8 cellular contexts compared by ENCODE assay signal in the genomic region with DNA sequence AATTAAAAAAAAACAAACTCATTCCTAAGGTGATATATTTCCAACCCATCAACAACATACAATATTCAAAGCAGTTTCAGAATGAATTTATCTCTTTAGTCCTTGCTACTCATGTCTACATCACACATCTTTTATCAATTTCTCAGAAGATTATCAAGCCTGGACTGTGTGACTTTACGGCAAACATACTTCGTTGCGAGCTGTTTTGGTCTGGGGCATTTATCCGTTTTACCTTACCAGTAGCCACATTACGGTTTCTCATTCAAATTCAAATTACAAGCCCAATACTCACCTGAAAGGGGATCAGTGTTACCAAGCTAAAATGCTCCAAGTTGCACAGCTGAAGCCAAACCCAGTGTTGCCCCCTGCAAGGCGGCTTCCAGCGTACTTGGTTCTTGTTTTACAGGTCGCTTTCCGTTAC. TPM values are rescaled to one million over a fixed set of nuclear protein-coding genes. Genes with fewer than 3 reads are reported as not detected.
DNase-seq lines count a peak whose midpoint lies in the region; ATAC-seq, FAIRE-seq and TF ChIP-seq lines count a peak whose summit lies in the region.

No MANE protein-coding gene starts in this region.

- H3K4me3 ChIP-seq in heart left ventricle, result peak overlapping the region; percentile 66 to 100 (median 96)
- peak overlapping the region; percentile 95 for H3K4me3 ChIP-seq in K562
- H3K4me3 ChIP-seq in urinary bladder (ENCODE audit: low read depth, low read length), result peak overlapping the region; percentile 79

- H2AFZ ChIP-seq in K562 (ENCODE audit: low read depth, low read length), result no peak overlapping the region

- CTCF ChIA-PET in K562 (lab: Yijun Ruan, JAX; ENCODE audit: low intra/inter-chr PET ratio), result no interaction called here

- intact Hi-C loops in heart left ventricle (cut with DNase I) (loop anchor here in 4 of 10 donors (5.0 to 10.0 kb wide), 3 partner anchors 64 to 203 kb away; partner anchors contain the start of genes MAML1 (in 1 of the 4) and SQSTM1 (in 1 of the 4)), cardiac septum (cut with DNase I) (loop anchor here (5.0 kb wide), 1 partner anchor 64 kb away; no protein-coding TSS in a partner anchor), K562 (cut with micrococcal nuclease) (loop anchor here (5.0 kb wide), 2 partner anchors 69 to 201 kb away; partner anchors contain the start of genes RUFY1 and SQSTM1)

- in situ Hi-C loops in K562 (cut with MboI), result no loop called here

- POLR2A ChIA-PET in K562 (lab: Yijun Ruan, JAX), result interaction anchor here (0.6 to 6.6 kb wide), 11 partner anchors 9 to 270 kb away, joined by 3 to 181 read pairs (median 3); partner anchors contain the start of gene CBY3

- H3K27me3 ChIP-seq in heart left ventricle, result no peaks in the 10 kb centered on the region
- no peaks in the 10 kb centered on the region for H3K27me3 ChIP-seq in K562 (ENCODE audit: control insufficient read depth in 2 of 2, insufficient read depth in 2 of 2, low read length in 2 of 2)

- TF ChIP-seq POLR2A in heart left ventricle (IDR thresholded peaks at IDR 0.05), result no peak
- TF ChIP-seq POLR2A in K562 (conservative IDR thresholded peaks at IDR 0.05), result no peak; the same call in 1 of the 2 replicates

- no peak for TF ChIP-seq EP300 in K562 (IDR thresholded peaks at IDR 0.05; ENCODE audit: low read length)

- H3K9ac ChIP-seq in K562 (ENCODE audit: insufficient read depth in 1 of 2, low read depth in 2 of 2, low read length in 2 of 2), result peak overlapping the region; percentile 62 to 83

- WGBS in heart left ventricle, 4 donors, result 6 to 19% (median 9%) methylated on average over 9 of the region's 9 CpGs
- WGBS in K562 (ENCODE audit: insufficient coverage, low coverage, missing lambda C conversion rate), result 1% methylated on average over 9 of the region's 9 CpGs
- 7% methylated on average over 9 of the region's 9 CpGs for whole genome bisulfite sequencing in urinary bladder

- no peak for ATAC-seq in heart left ventricle
- no peak for ATAC-seq in K562
- no peak for ATAC-seq in GM21367 (IDR thresholded peaks at IDR 0.05; ENCODE audit: unreplicated experiment)
- ATAC-seq in GM18517 (IDR thresholded peaks at IDR 0.05; ENCODE audit: unreplicated experiment), result no peak
- ATAC-seq in HG02840 (IDR thresholded peaks at IDR 0.05; ENCODE audit: low FRiP score, unreplicated experiment), result no peak

- H3K79me2 ChIP-seq in K562 (ENCODE audit: control insufficient read depth, insufficient read depth, low read length), result peaks cover 80% of the 10 kb centered on the region

- no peak for FAIRE-seq in K562 (lab: Jason Lieb, UNC)

- H3K9me3 ChIP-seq in heart left ventricle, result no peaks in the 10 kb centered on the region
- H3K9me3 ChIP-seq in K562 (replicated peaks; ENCODE audit: control insufficient read depth, insufficient read depth, low read depth, low read length), result no peaks in the 10 kb centered on the region

- H3K36me3 ChIP-seq in heart left ventricle (peaks cover 0 to 61% (median 59%) of the 10 kb centered on the region in 9 donors), K562 (ENCODE audit: control insufficient read depth, insufficient read depth, low read length) (peaks cover 60% of the 10 kb centered on the region), urinary bladder (ENCODE audit: insufficient read depth) (peaks cover 5% of the 10 kb centered on the region)

- TSS peak; percentile 38 for BruUV-seq in K562 (replicated peaks; lab: Mats Ljungman, UMichigan)

- TF ChIP-seq CTCF in heart left ventricle (IDR thresholded peaks at IDR 0.05) (no peak), K562 (IDR thresholded peaks at IDR 0.05 in 2 of 3, conservative IDR thresholded peaks at IDR 0.05 in 1 of 3; ENCODE audit: insufficient read depth in 2 of 3, low read depth in 1 of 3, low read length in 3 of 3) (no peak)

- no peak for TF ChIP-seq RAD21 in K562 (CRISPR knock-in tag; conservative IDR thresholded peaks at IDR 0.05 in 1 of 2, IDR thresholded peaks at IDR 0.05 in 1 of 2)

- peak overlapping the region; percentile 85 for H3K4me2 ChIP-seq in K562 (ENCODE audit: insufficient read depth, low read length)

- H3K4me1 ChIP-seq in heart left ventricle, result peaks cover 17 to 70% (median 58%) of the 10 kb centered on the region in 12 donors
- H3K4me1 ChIP-seq in K562 (replicated peaks in 1 of 2; ENCODE audit: control insufficient read depth in 2 of 2, insufficient read depth in 2 of 2, low read length in 2 of 2), result peaks cover 20 to 43% of the 10 kb centered on the region in 2 experiments
- peaks cover 1% of the 10 kb centered on the region for H3K4me1 ChIP-seq in urinary bladder (ENCODE audit: insufficient read depth)

- DNase-seq in heart left ventricle, result peak in 1 of 5 donors; percentile 9
- no peak for DNase-seq in cardiac septum (ENCODE audit: low spot score)
- DNase-seq in K562 (ENCODE audit: extremely low read depth in 1 of 4, low spot score in 3 of 4), result no peak
- peak; percentile 43 for DNase-seq in mesenteric fat pad (ENCODE audit: low spot score)

- H3K27ac ChIP-seq in heart left ventricle (peak overlapping the region in 8 of 12 donors; percentile 83 to 100 (median 100)), K562 (ENCODE audit: extremely low read depth, low read depth, low read length) (peak overlapping the region; percentile 35), urinary bladder (ENCODE audit: low read depth) (no peak overlapping the region)

- H4K20me1 ChIP-seq in K562 (replicated peaks; ENCODE audit: control insufficient read depth, insufficient read depth, low read length), result peaks cover 55% of the 10 kb centered on the region

- H3K9me1 ChIP-seq in K562 (ENCODE audit: control insufficient read depth, insufficient read depth, low read length), result no peaks in the 10 kb centered on the region

TF ChIP-seq in K562, 482 proteins besides CTCF, POLR2A, EP300 and RAD21:
- peak; percentile 37 for TF ChIP-seq POLR2B (IDR thresholded peaks at IDR 0.05; ENCODE audit: low read depth, partially characterized antibody)
- peak; percentile 70 for TF ChIP-seq RBM39 (optimal IDR thresholded peaks at IDR 0.05; ENCODE audit: low read depth, low read length)
- peak; percentile 30; the same call in 1 of the 2 replicates for TF ChIP-seq RBFOX2 (IDR thresholded peaks at IDR 0.05; ENCODE audit: low read depth, low read length)
- TF ChIP-seq ATF1 (CRISPR knock-in tag; IDR thresholded peaks at IDR 0.05), result no peak
- TF ChIP-seq ATF1 (tag; IDR thresholded peaks at IDR 0.05), result no peak
- TF ChIP-seq POLR2H (tag; IDR thresholded peaks at IDR 0.05; ENCODE audit: low read depth), result peak; percentile 10; the same call in 1 of the 2 replicates
- peak; percentile 72 for TF ChIP-seq CHD1 (IDR thresholded peaks at IDR 0.05; ENCODE audit: low read length)
- TF ChIP-seq SNRNP70 (optimal IDR thresholded peaks at IDR 0.05; ENCODE audit: low read depth, low read length), result peak; percentile 57
- TF ChIP-seq ILF3 (IDR thresholded peaks at IDR 0.05; ENCODE audit: borderline replicate concordance), result no peak
TF ChIP-seq in K562: peak in this region for 6.

RNA-seq across cellular contexts. Expression of gene HNRNPH1, which starts 1.9 kb away (rescaled TPM):
- total RNA-seq in heart left ventricle (100 to 1,000 TPM; 106 to 252 (median 178) TPM), cardiac septum (222 TPM), K562 (2014; rRNA removed) (570 and 600 TPM in 2 replicates), K562 (2014; rRNA removed; fragmentation: Illumina TruSeq; extraction: Trizol) (611 and 618 TPM in 2 replicates), K562 (2015; rRNA removed; fragmentation: Illumina TruSeq; extraction: Trizol) (613 and 656 TPM in 2 replicates), K562 (2021) (544 and 561 TPM in 2 replicates), mesenteric fat pad (429 TPM), urinary bladder (1,016 TPM)
- polyA plus RNA-seq in heart left ventricle (100 to 1,000 TPM; 126 to 195 TPM), K562 (2011; rRNA removed) (418 and 441 TPM in 2 replicates), K562 (2014; fragmentation: Illumina TruSeq; extraction: Trizol) (445 and 534 TPM in 2 replicates), K562 (2014; fragmentation: Nextera tagmentation; extraction: Ambion mirVana) (100 to 1,000 TPM; 103 to 128 TPM), K562 (2014; rRNA removed) (574 and 644 TPM in 2 replicates), urinary bladder (241 TPM)
- total RNA-seq in K562 (2011; cell fraction: chromatin; rRNA removed; ENCODE audit: low replicate concordance), result 1,523 and 3,571 TPM in 2 replicates
- 1,055 and 1,232 TPM in 2 replicates for total RNA-seq in K562 (2011; cell fraction: nucleolus; rRNA removed)
- total RNA-seq in K562 (2011; cell fraction: nucleoplasm; rRNA removed), result 1,271 and 1,326 TPM in 2 replicates
- 97.0 and 189 TPM in 2 replicates for polyA plus RNA-seq in K562 (2011; cell fraction: cytosol; rRNA removed)
- 1,217 and 1,257 TPM in 2 replicates for polyA plus RNA-seq in K562 (2011; cell fraction: nucleus; rRNA removed)
- 259 and 470 TPM in 2 replicates for polyA plus RNA-seq in K562 (2012)
- 902 and 960 TPM in 2 replicates for polyA minus RNA-seq in K562 (2011; rRNA and poly(A)+ RNA removed)
- polyA minus RNA-seq in K562 (2011; cell fraction: cytosol; rRNA and poly(A)+ RNA removed), result 599 and 712 TPM in 2 replicates
- 1,471 and 2,216 TPM in 2 replicates for polyA minus RNA-seq in K562 (2011; cell fraction: nucleus; rRNA and poly(A)+ RNA removed)

RNA-seq across cellular contexts. Expression of gene CBY3, which starts 59.3 kb away (rescaled TPM):
- total RNA-seq in heart left ventricle (not detected), cardiac septum (not detected), K562 (2014; rRNA removed) (not detected in 2 replicates), K562 (2014; rRNA removed; fragmentation: Illumina TruSeq; extraction: Trizol) (not detected in 2 replicates), K562 (2015; rRNA removed; fragmentation: Illumina TruSeq; extraction: Trizol) (not detected in 2 replicates), K562 (2021) (not detected in 2 replicates), mesenteric fat pad (not detected), urinary bladder (not detected)
- polyA plus RNA-seq in heart left ventricle (not detected), K562 (2011; rRNA removed) (not detected in 2 replicates), K562 (2014; fragmentation: Illumina TruSeq; extraction: Trizol) (not detected in 2 replicates), K562 (2014; fragmentation: Nextera tagmentation; extraction: Ambion mirVana) (not detected), K562 (2014; rRNA removed) (not detected in 2 replicates), urinary bladder (0.11 TPM)
- not detected in 2 replicates for total RNA-seq in K562 (2011; cell fraction: chromatin; rRNA removed; ENCODE audit: low replicate concordance)
- not detected in 2 replicates for total RNA-seq in K562 (2011; cell fraction: nucleolus; rRNA removed)
- total RNA-seq in K562 (2011; cell fraction: nucleoplasm; rRNA removed), result not detected in 2 replicates
- not detected in 2 replicates for polyA plus RNA-seq in K562 (2011; cell fraction: cytosol; rRNA removed)
- 0.32 TPM in 1 of 2 replicates, not detected in the other for polyA plus RNA-seq in K562 (2011; cell fraction: nucleus; rRNA removed)
- 0.10 and 0.22 TPM in 2 replicates for polyA plus RNA-seq in K562 (2012)
- polyA minus RNA-seq in K562 (2011; rRNA and poly(A)+ RNA removed), result not detected in 2 replicates
- polyA minus RNA-seq in K562 (2011; cell fraction: cytosol; rRNA and poly(A)+ RNA removed), result not detected in 2 replicates
- polyA minus RNA-seq in K562 (2011; cell fraction: nucleus; rRNA and poly(A)+ RNA removed), result 0.44 TPM in 1 of 2 replicates, not detected in the other
